11 cellular contexts compared by ENCODE assay signal in genomic region chr2:215280326-215280725, GRCh38. TPM values are rescaled to one million over a fixed set of nuclear protein-coding genes. Genes with fewer than 3 reads are reported as not detected.
DNase-seq lines count a peak whose midpoint lies in the region; ATAC-seq and TF ChIP-seq lines count a peak whose summit lies in the region.
"Had no signal": no experiment of that assay in that cellular context is flagged by ENCODE, and none has a peak within 500 bp of the region (broad histone marks: within the 10 kb centered on the region; RNA-seq: fewer than 3 reads in every experiment).

No MANE protein-coding gene starts in this region.

- H3K4me3 ChIP-seq in thyroid gland (replicated peaks in 1 of 3) (no peak overlapping the region), ovary (no peak overlapping the region)
- H3K4me3 ChIP-seq: thoracic aorta had no signal

- TF ChIP-seq POLR2A in thyroid gland (IDR thresholded peaks at IDR 0.05) (no peak), ovary (IDR thresholded peaks at IDR 0.05) (no peak)

- ATAC-seq in GM19351 (IDR thresholded peaks at IDR 0.05; ENCODE audit: unreplicated experiment): peak; percentile 51
- ATAC-seq in HG03064 (IDR thresholded peaks at IDR 0.05; ENCODE audit: low read depth, unreplicated experiment): peak; percentile 81

- TF ChIP-seq CTCF in thyroid gland (IDR thresholded peaks at IDR 0.05) (no peak), ovary (IDR thresholded peaks at IDR 0.05) (no peak)

- intact Hi-C loops in thyroid gland (cut with DNase I) (no loop called here), ovary (cut with DNase I) (no loop called here)

- no peaks in the 10 kb centered on the region for H3K9me3 ChIP-seq in thyroid gland
- no peaks in the 10 kb centered on the region for H3K9me3 ChIP-seq in ovary
- H3K9me3 ChIP-seq: thoracic aorta had no signal

- H3K27ac ChIP-seq in thyroid gland (no peak overlapping the region), ovary (no peak overlapping the region), substantia nigra (ENCODE audit: low read depth, low read length, poor library complexity, severe bottlenecking) (no peak overlapping the region)
- H3K27ac ChIP-seq: thoracic aorta had no signal

- H3K27me3 ChIP-seq in thyroid gland (no peaks in the 10 kb centered on the region), ovary (no peaks in the 10 kb centered on the region)

- H3K36me3 ChIP-seq in thyroid gland (no peaks in the 10 kb centered on the region), ovary (no peaks in the 10 kb centered on the region)
- H3K36me3 ChIP-seq: thoracic aorta had no signal

- no peaks in the 10 kb centered on the region for H3K4me1 ChIP-seq in thyroid gland
- H3K4me1 ChIP-seq in ovary (ENCODE audit: insufficient read depth): no peaks in the 10 kb centered on the region

- DNase-seq in RPMI8226 (peak; percentile 21), thyroid gland (peak; percentile 55 to 71), ovary (no peak), NK-92 (lab: John Stamatoyannopoulos, UW; ENCODE audit: unreplicated experiment) (no peak), substantia nigra (lab: John Stamatoyannopoulos, UW) (no peak)
- DNase-seq: activated CD4-positive, alpha-beta T cell treated with anti-CD3 and anti-CD28 coated beads, Interleukin-2, amount 10 ng/mL, durations not matched to agents 7 days and 5 days; hypothalamus; T-helper 2 cell had no signal

- TF ChIP-seq EP300 in ovary (IDR thresholded peaks at IDR 0.05): no peak

RNA-seq across cellular contexts. Expression of gene ATIC, which starts 31.5 kb away (rescaled TPM):
- total RNA-seq in thyroid gland (10 to 100 TPM; 25.7 to 35.1 (median 27.4) TPM), ovary (10 to 100 TPM; 20.8 to 74.5 (median 63.7) TPM)
- 100 to 1,000 TPM in 1 of 2 donors, 10 to 100 TPM in 1; 60.9 to 126 TPM for polyA plus RNA-seq in ovary

Comparison
In these comparisons a context has a peak if more than half of its experiments do, and no peak if none do; other contexts are left out.
1. DNase-seq: peak in RPMI8226 (single experiment) and thyroid gland (2 of 2); none in ovary (0 of 5), NK-92 (single experiment) and substantia nigra (0 of 49).